Comparison of ENCODE assay signal across 17 cellular contexts in genomic region chr2:191350826-191351225, GRCh38.
DNase-seq lines count a peak whose midpoint lies in the region; ATAC-seq and TF ChIP-seq lines count a peak whose summit lies in the region.
"Had no signal": no experiment of that assay in that cellular context is flagged by ENCODE, and none has a peak within 500 bp of the region (broad histone marks: within the 10 kb centered on the region; RNA-seq: fewer than 3 reads in every experiment).

No MANE protein-coding gene starts in this region.

- peaks cover 29% of the 10 kb centered on the region for H3K4me1 ChIP-seq in foreskin keratinocyte

- no peaks in the 10 kb centered on the region for H3K27me3 ChIP-seq in foreskin keratinocyte
- H3K27me3 ChIP-seq: cardiac muscle cell, esophagus squamous epithelium had no signal

- no peak overlapping the region for H3K27ac ChIP-seq in foreskin keratinocyte
- H3K27ac ChIP-seq: cardiac muscle cell, esophagus squamous epithelium, SK-N-MC had no signal

- no peaks in the 10 kb centered on the region for H3K27me3 Mint-ChIP-seq in stimulated activated naive CD8-positive, alpha-beta T cell treated with anti-CD3 and anti-CD28 coated beads, Interleukin-15, amount 100 ng/mL, for 72 hours
- H3K27me3 Mint-ChIP-seq: activated CD4-positive, alpha-beta T cell treated with anti-CD3 and anti-CD28 coated beads, Interleukin-2, amount 10 ng/mL, durations not matched to agents 24 days and 14 days; activated naive CD4-positive, alpha-beta T cell treated with anti-CD3 and anti-CD28 coated beads, Interleukin-2, amount 10 ng/mL, durations not matched to agents 7 days and 5 days had no signal

- H3K9me3 Mint-ChIP-seq in stimulated activated naive CD8-positive, alpha-beta T cell treated with anti-CD3 and anti-CD28 coated beads, Interleukin-15, amount 100 ng/mL, for 72 hours = peaks cover 6 to 10% of the 10 kb centered on the region in 2 donors
- H3K9me3 Mint-ChIP-seq: activated naive CD4-positive, alpha-beta T cell treated with anti-CD3 and anti-CD28 coated beads, Interleukin-2, amount 10 ng/mL, durations not matched to agents 7 days and 5 days had no signal

- no peaks in the 10 kb centered on the region for H3K4me1 Mint-ChIP-seq in stimulated activated naive CD8-positive, alpha-beta T cell treated with anti-CD3 and anti-CD28 coated beads, Interleukin-15, amount 100 ng/mL, for 72 hours
- H3K4me1 Mint-ChIP-seq: activated CD4-positive, alpha-beta T cell treated with anti-CD3 and anti-CD28 coated beads, Interleukin-2, amount 10 ng/mL, durations not matched to agents 24 days and 14 days; activated naive CD4-positive, alpha-beta T cell treated with anti-CD3 and anti-CD28 coated beads, Interleukin-2, amount 10 ng/mL, durations not matched to agents 7 days and 5 days had no signal

- H3K4me3 Mint-ChIP-seq in stimulated activated naive CD8-positive, alpha-beta T cell treated with anti-CD3 and anti-CD28 coated beads, Interleukin-15, amount 100 ng/mL, for 72 hours = no peak overlapping the region
- H3K4me3 Mint-ChIP-seq: activated CD4-positive, alpha-beta T cell treated with anti-CD3 and anti-CD28 coated beads, Interleukin-2, amount 10 ng/mL, durations not matched to agents 24 days and 14 days; activated naive CD4-positive, alpha-beta T cell treated with anti-CD3 and anti-CD28 coated beads, Interleukin-2, amount 10 ng/mL, durations not matched to agents 7 days and 5 days; stimulated activated effector memory CD8-positive, alpha-beta T cell treated with anti-CD3 and anti-CD28 coated beads, Interleukin-12 subunit alpha, Interleukin-12 subunit beta, amount 100 ng/mL, for 72 hours had no signal

- no peak for DNase-seq in stimulated activated naive CD8-positive, alpha-beta T cell treated with anti-CD3 and anti-CD28 coated beads, Interleukin-15, Interleukin-2, amounts not matched to agents 100 U/mL and 50 U/mL, for 24 hours
- no peak for DNase-seq in stimulated activated naive CD8-positive, alpha-beta T cell treated with anti-CD3 and anti-CD28 coated beads, Interleukin-15, amount 100 ng/mL, for 72 hours
- DNase-seq in foreskin keratinocyte = peak in 1 of 2 donors; percentile 26
- DNase-seq in DMS53 (lab: John Stamatoyannopoulos, UW) = no peak
- DNase-seq in NCI-H1092 treated with DMSO at 0.1 percent for 48 hours (lab: John Stamatoyannopoulos, UW) = no peak
- no peak for DNase-seq in activated CD8-positive, alpha-beta memory T cell treated with anti-CD3 and anti-CD28 coated beads, Interleukin-2, amount 50 U/mL, for 4 hours
- DNase-seq: activated CD4-positive, alpha-beta T cell treated with anti-CD3 and anti-CD28 coated beads, Interleukin-2, amount 10 ng/mL, durations not matched to agents 24 days and 14 days; activated naive CD4-positive, alpha-beta T cell treated with anti-CD3 and anti-CD28 coated beads, Interleukin-2, amount 10 ng/mL, durations not matched to agents 7 days and 5 days; esophagus squamous epithelium; NCI-H2029; NCI-H526; trophoblast cell had no signal

- no peak overlapping the region for H3K27ac Mint-ChIP-seq in stimulated activated naive CD8-positive, alpha-beta T cell treated with anti-CD3 and anti-CD28 coated beads, Interleukin-15, amount 100 ng/mL, for 72 hours
- H3K27ac Mint-ChIP-seq: activated CD4-positive, alpha-beta T cell treated with anti-CD3 and anti-CD28 coated beads, Interleukin-2, amount 10 ng/mL, durations not matched to agents 24 days and 14 days; activated naive CD4-positive, alpha-beta T cell treated with anti-CD3 and anti-CD28 coated beads, Interleukin-2, amount 10 ng/mL, durations not matched to agents 7 days and 5 days; stimulated activated effector memory CD8-positive, alpha-beta T cell treated with anti-CD3 and anti-CD28 coated beads, Interleukin-12 subunit alpha, Interleukin-12 subunit beta, amount 100 ng/mL, for 72 hours had no signal

- TF ChIP-seq CTCF in foreskin keratinocyte (conservative IDR thresholded peaks at IDR 0.05) = no peak

- ATAC-seq in stimulated activated naive CD8-positive, alpha-beta T cell treated with anti-CD3 and anti-CD28 coated beads, Interleukin-15, Interleukin-2, amounts not matched to agents 100 U/mL and 50 U/mL, for 24 hours = peak; percentile 36
- ATAC-seq in stimulated activated naive CD8-positive, alpha-beta T cell treated with anti-CD3 and anti-CD28 coated beads, Interleukin-15, amount 100 ng/mL, for 72 hours = no peak
- ATAC-seq in SK-N-SH treated with all-trans-retinoic acid at 6 μM for 48 hours = peak; percentile 51
- ATAC-seq in foreskin keratinocyte = peak; percentile 56
- no peak for ATAC-seq in GM21786 (IDR thresholded peaks at IDR 0.05; ENCODE audit: unreplicated experiment)
- ATAC-seq: stimulated activated effector memory CD8-positive, alpha-beta T cell treated with anti-CD3 and anti-CD28 coated beads, Interleukin-12 subunit alpha, Interleukin-12 subunit beta, amount 100 ng/mL, for 72 hours had no signal

TF ChIP-seq in SK-N-SH treated with all-trans-retinoic acid at 6 μM for 48 hours, 23 proteins besides CTCF, POLR2A, EP300 and RAD21 (continues in another document):
- TF ChIP-seq ISL1 (CRISPR knock-in tag; IDR thresholded peaks at IDR 0.05) (no peak), ZFP3 (CRISPR knock-in tag; IDR thresholded peaks at IDR 0.05) (no peak), BACH2 (CRISPR knock-in tag; IDR thresholded peaks at IDR 0.05; ENCODE audit: borderline replicate concordance) (no peak), ESRRG (CRISPR knock-in tag; IDR thresholded peaks at IDR 0.05) (no peak), TOX (CRISPR knock-in tag; IDR thresholded peaks at IDR 0.05; ENCODE audit: borderline replicate concordance) (no peak), ZFP30 (CRISPR knock-in tag; IDR thresholded peaks at IDR 0.05) (no peak), RARB (CRISPR knock-in tag; IDR thresholded peaks at IDR 0.05) (no peak), TCF4 (CRISPR knock-in tag; IDR thresholded peaks at IDR 0.05; ENCODE audit: borderline replicate concordance) (no peak), ZNF8 (CRISPR knock-in tag; IDR thresholded peaks at IDR 0.05) (no peak), CSDC2 (CRISPR knock-in tag; IDR thresholded peaks at IDR 0.05) (no peak), ZC3H10 (CRISPR knock-in tag; IDR thresholded peaks at IDR 0.05) (no peak), CREB5 (CRISPR knock-in tag; IDR thresholded peaks at IDR 0.05; ENCODE audit: low read depth) (no peak), SNAI2 (CRISPR knock-in tag; IDR thresholded peaks at IDR 0.05) (no peak), GLIS3 (CRISPR knock-in tag; IDR thresholded peaks at IDR 0.05) (no peak)
- TF ChIP-seq, protein P1, sequence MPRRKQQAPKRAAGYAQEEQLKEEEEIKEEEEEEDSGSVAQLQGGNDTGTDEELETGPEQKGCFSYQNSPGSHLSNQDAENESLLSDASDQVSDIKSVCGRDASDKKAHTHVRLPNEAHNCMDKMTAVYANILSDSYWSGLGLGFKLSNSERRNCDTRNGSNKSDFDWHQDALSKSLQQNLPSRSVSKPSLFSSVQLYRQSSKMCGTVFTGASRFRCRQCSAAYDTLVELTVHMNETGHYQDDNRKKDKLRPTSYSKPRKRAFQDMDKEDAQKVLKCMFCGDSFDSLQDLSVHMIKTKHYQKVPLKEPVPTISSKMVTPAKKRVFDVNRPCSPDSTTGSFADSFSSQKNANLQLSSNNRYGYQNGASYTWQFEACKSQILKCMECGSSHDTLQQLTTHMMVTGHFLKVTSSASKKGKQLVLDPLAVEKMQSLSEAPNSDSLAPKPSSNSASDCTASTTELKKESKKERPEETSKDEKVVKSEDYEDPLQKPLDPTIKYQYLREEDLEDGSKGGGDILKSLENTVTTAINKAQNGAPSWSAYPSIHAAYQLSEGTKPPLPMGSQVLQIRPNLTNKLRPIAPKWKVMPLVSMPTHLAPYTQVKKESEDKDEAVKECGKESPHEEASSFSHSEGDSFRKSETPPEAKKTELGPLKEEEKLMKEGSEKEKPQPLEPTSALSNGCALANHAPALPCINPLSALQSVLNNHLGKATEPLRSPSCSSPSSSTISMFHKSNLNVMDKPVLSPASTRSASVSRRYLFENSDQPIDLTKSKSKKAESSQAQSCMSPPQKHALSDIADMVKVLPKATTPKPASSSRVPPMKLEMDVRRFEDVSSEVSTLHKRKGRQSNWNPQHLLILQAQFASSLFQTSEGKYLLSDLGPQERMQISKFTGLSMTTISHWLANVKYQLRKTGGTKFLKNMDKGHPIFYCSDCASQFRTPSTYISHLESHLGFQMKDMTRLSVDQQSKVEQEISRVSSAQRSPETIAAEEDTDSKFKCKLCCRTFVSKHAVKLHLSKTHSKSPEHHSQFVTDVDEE (CRISPR knock-in tag; IDR thresholded peaks at IDR 0.05) = no peak
- TF ChIP-seq, protein P2, sequence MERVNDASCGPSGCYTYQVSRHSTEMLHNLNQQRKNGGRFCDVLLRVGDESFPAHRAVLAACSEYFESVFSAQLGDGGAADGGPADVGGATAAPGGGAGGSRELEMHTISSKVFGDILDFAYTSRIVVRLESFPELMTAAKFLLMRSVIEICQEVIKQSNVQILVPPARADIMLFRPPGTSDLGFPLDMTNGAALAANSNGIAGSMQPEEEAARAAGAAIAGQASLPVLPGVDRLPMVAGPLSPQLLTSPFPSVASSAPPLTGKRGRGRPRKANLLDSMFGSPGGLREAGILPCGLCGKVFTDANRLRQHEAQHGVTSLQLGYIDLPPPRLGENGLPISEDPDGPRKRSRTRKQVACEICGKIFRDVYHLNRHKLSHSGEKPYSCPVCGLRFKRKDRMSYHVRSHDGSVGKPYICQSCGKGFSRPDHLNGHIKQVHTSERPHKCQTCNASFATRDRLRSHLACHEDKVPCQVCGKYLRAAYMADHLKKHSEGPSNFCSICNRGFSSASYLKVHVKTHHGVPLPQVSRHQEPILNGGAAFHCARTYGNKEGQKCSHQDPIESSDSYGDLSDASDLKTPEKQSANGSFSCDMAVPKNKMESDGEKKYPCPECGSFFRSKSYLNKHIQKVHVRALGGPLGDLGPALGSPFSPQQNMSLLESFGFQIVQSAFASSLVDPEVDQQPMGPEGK (CRISPR knock-in tag; IDR thresholded peaks at IDR 0.05; ENCODE audit: borderline replicate concordance) = no peak

Comparison
In these comparisons a context has a peak if more than half of its experiments do, and no peak if none do; other contexts are left out.
1. ATAC-seq: peak in stimulated activated naive CD8-positive, alpha-beta T cell treated with anti-CD3 and anti-CD28 coated beads, Interleukin-15, Interleukin-2, amounts not matched to agents 100 U/mL and 50 U/mL, for 24 hours (single experiment), SK-N-SH treated with all-trans-retinoic acid at 6 μM for 48 hours (single experiment) and foreskin keratinocyte (single experiment); none in stimulated activated naive CD8-positive, alpha-beta T cell treated with anti-CD3 and anti-CD28 coated beads, Interleukin-15, amount 100 ng/mL, for 72 hours (single experiment) and GM21786 (single experiment).